In genomic region chr20:19735446-19735845, GRCh38 we compare ENCODE assay signal across 8 cellular contexts. TPM values are rescaled to one million over a fixed set of nuclear protein-coding genes. Genes with fewer than 3 reads are reported as not detected.
A peak's percentile ranks its signal among the peaks of the same experiment; 100 is the strongest.
DNase-seq lines count a peak whose midpoint lies in the region; ATAC-seq and TF ChIP-seq lines count a peak whose summit lies in the region.

No MANE protein-coding gene starts in this region.

- H3K27ac ChIP-seq in BLaER1 treated with 17β-estradiol and CSF1 and Interleukin-3, amounts not matched to agents 10 nM and 100 nM, result peak overlapping the region; percentile 20 to 94 (median 79); a peak in 21 of 22 replicates
- peak overlapping the region; percentile 54 for H3K27ac ChIP-seq in SJSA1
- no peak overlapping the region for H3K27ac ChIP-seq in CD4-positive, alpha-beta memory T cell (ENCODE audit: low read depth, low read length)

- peak overlapping the region; percentile 73 for H3K27ac Mint-ChIP-seq in neural crest cell (ENCODE audit: unreplicated experiment)
- H3K27ac Mint-ChIP-seq in CD4-positive, alpha-beta memory T cell, result no peak overlapping the region

- H3K4me1 Mint-ChIP-seq in neural crest cell, result peaks cover 25% of the 10 kb centered on the region
- H3K4me1 Mint-ChIP-seq in CD4-positive, alpha-beta memory T cell, result no peaks in the 10 kb centered on the region

- no peaks in the 10 kb centered on the region for H3K9me3 ChIP-seq in BLaER1 treated with 17β-estradiol and CSF1 and Interleukin-3, amounts not matched to agents 10 nM and 100 nM (replicated peaks in 1 of 11)
- no peaks in the 10 kb centered on the region for H3K9me3 ChIP-seq in SJSA1 (replicated peaks)
- H3K9me3 ChIP-seq in CD4-positive, alpha-beta memory T cell (ENCODE audit: control insufficient read depth in 1 of 2, low read length in 2 of 2), result no peaks in the 10 kb centered on the region

- intact Hi-C loops in CD4-positive, alpha-beta memory T cell (cut with micrococcal nuclease), result no loop called here

- H3K27me3 Mint-ChIP-seq in neural crest cell (ENCODE audit: low read depth), result no peaks in the 10 kb centered on the region
- H3K27me3 Mint-ChIP-seq in CD4-positive, alpha-beta memory T cell, result peaks cover 0 to 3% of the 10 kb centered on the region in 2 donors

- peaks cover 29 to 90% (median 55%) of the 10 kb centered on the region in 10 experiments for H3K4me1 ChIP-seq in BLaER1 treated with 17β-estradiol and CSF1 and Interleukin-3, amounts not matched to agents 10 nM and 100 nM
- H3K4me1 ChIP-seq in SJSA1 (replicated peaks), result peaks cover 20% of the 10 kb centered on the region
- no peaks in the 10 kb centered on the region for H3K4me1 ChIP-seq in CD4-positive, alpha-beta memory T cell (ENCODE audit: insufficient read depth, low read length)

- no peaks in the 10 kb centered on the region for H3K36me3 ChIP-seq in BLaER1 treated with 17β-estradiol and CSF1 and Interleukin-3, amounts not matched to agents 10 nM and 100 nM
- no peaks in the 10 kb centered on the region for H3K36me3 ChIP-seq in SJSA1
- no peaks in the 10 kb centered on the region for H3K36me3 ChIP-seq in CD4-positive, alpha-beta memory T cell (ENCODE audit: insufficient read depth, low read length)

- ATAC-seq in HG03460 (IDR thresholded peaks at IDR 0.05; ENCODE audit: unreplicated experiment) (peak; percentile 67), HG02885 (IDR thresholded peaks at IDR 0.05; ENCODE audit: poor library complexity, unreplicated experiment) (no peak), GM21526 (IDR thresholded peaks at IDR 0.05; ENCODE audit: low FRiP score, unreplicated experiment) (no peak)

- no peak overlapping the region for H3K4me3 Mint-ChIP-seq in neural crest cell
- no peak overlapping the region for H3K4me3 Mint-ChIP-seq in CD4-positive, alpha-beta memory T cell

- peak overlapping the region in 9 of 11 experiments; percentile 9 to 77 (median 60); a peak in 17 of 22 replicates for H3K9ac ChIP-seq in BLaER1 treated with 17β-estradiol and CSF1 and Interleukin-3, amounts not matched to agents 10 nM and 100 nM

- H3K36me3 Mint-ChIP-seq in neural crest cell (ENCODE audit: low read depth), result no peaks in the 10 kb centered on the region
- no peaks in the 10 kb centered on the region for H3K36me3 Mint-ChIP-seq in CD4-positive, alpha-beta memory T cell

- H3K4me3 ChIP-seq in BLaER1 treated with 17β-estradiol and CSF1 and Interleukin-3, amounts not matched to agents 10 nM and 100 nM, result peak overlapping the region in 1 of 10 experiments; percentile 12; a peak in 1 of 20 replicates
- H3K4me3 ChIP-seq in SJSA1, result no peak overlapping the region
- H3K4me3 ChIP-seq in fibroblast of pulmonary artery (replicated peaks; ENCODE audit: low read depth, low read length), result no peak overlapping the region
- no peak overlapping the region for H3K4me3 ChIP-seq in CD4-positive, alpha-beta memory T cell (ENCODE audit: low read length in 2 of 2)

- H3K27me3 ChIP-seq in BLaER1 treated with 17β-estradiol and CSF1 and Interleukin-3, amounts not matched to agents 10 nM and 100 nM, result no peaks in the 10 kb centered on the region
- no peaks in the 10 kb centered on the region for H3K27me3 ChIP-seq in SJSA1 (replicated peaks)
- H3K27me3 ChIP-seq in CD4-positive, alpha-beta memory T cell (ENCODE audit: insufficient read depth, low read length), result no peaks in the 10 kb centered on the region

- no peaks in the 10 kb centered on the region for H3K9me3 Mint-ChIP-seq in neural crest cell
- H3K9me3 Mint-ChIP-seq in CD4-positive, alpha-beta memory T cell, result no peaks in the 10 kb centered on the region

- peak overlapping the region; percentile 60 to 89 (median 73) for H3K4me2 ChIP-seq in BLaER1 treated with 17β-estradiol and CSF1 and Interleukin-3, amounts not matched to agents 10 nM and 100 nM

- TF ChIP-seq CTCF in fibroblast of pulmonary artery (IDR thresholded peaks at IDR 0.05; ENCODE audit: low read length, missing control alignments) (no peak), neural crest cell (conservative IDR thresholded peaks at IDR 0.05) (no peak)

- no peaks in the 10 kb centered on the region for H4K20me1 ChIP-seq in BLaER1 treated with 17β-estradiol and CSF1 and Interleukin-3, amounts not matched to agents 10 nM and 100 nM

- CTCF ChIA-PET in CD4-positive, alpha-beta memory T cell (lab: Charles Lee; ENCODE audit: partially characterized antibody), result no interaction called here

- POLR2A ChIA-PET in CD4-positive, alpha-beta memory T cell (lab: Charles Lee; ENCODE audit: partially characterized antibody), result no interaction called here

- DNase-seq in SJSA1 (ENCODE audit: low read depth in 1 of 2, low spot score in 2 of 2) (peak; percentile 71 to 84), fibroblast of pulmonary artery (ENCODE audit: low read depth) (peak; percentile 92), neural crest cell (ENCODE audit: low read depth, low spot score) (no peak)
- DNase-seq in CD4-positive, alpha-beta memory T cell, result no peak

RNA-seq across cellular contexts. Expression of gene RIN2, which starts 22.6 kb away (rescaled TPM):
- total RNA-seq in SJSA1 (2014; rRNA removed; shearing (Covaris generic)), result 15.7 and 19.0 TPM in 2 replicates
- 19.9 and 22.1 TPM in 2 replicates for total RNA-seq in neural crest cell
- under 1 TPM; 0.72 to 0.73 TPM for total RNA-seq in CD4-positive, alpha-beta memory T cell
- not detected for polyA plus RNA-seq in CD4-positive, alpha-beta memory T cell

Comparison
In these comparisons a context has a peak if more than half of its experiments do, and no peak if none do; other contexts are left out.
1. DNase-seq: peak in SJSA1 (2 of 2) and fibroblast of pulmonary artery (single experiment); none in neural crest cell (single experiment) and CD4-positive, alpha-beta memory T cell (0 of 5).